8 cellular contexts compared by ENCODE assay signal in genomic region chr9:128863647-128864046, GRCh38. TPM values are rescaled to one million over a fixed set of nuclear protein-coding genes. Genes with fewer than 3 reads are reported as not detected.
DNase-seq lines count a peak whose midpoint lies in the region; ATAC-seq and TF ChIP-seq lines count a peak whose summit lies in the region.

No MANE protein-coding gene starts in this region.

- H3K4me1 Mint-ChIP-seq in WTC11: peaks cover 19% of the 10 kb centered on the region; the same call in 1 of the 2 replicates

- POLR2A ChIA-PET in WTC11 (lab: Charles Lee): no interaction called here

- H3K27me3 ChIP-seq in breast epithelium: no peaks in the 10 kb centered on the region

- no peaks in the 10 kb centered on the region for H3K36me3 ChIP-seq in breast epithelium

- no peaks in the 10 kb centered on the region for H3K4me1 ChIP-seq in breast epithelium

- intact Hi-C loops in breast epithelium (cut with DNase I; ENCODE audit: low total_unique reads): no loop called here
- intact Hi-C loops in left colon (cut with DNase I, micrococcal nuclease): loop anchor here (2.0 to 10.0 kb wide), 2 partner anchors 61 to 65 kb away; partner anchors contain the start of gene PHYHD1 (in 1 of the 2)

- H3K27ac Mint-ChIP-seq in WTC11: peak overlapping the region; percentile 53; the same call in 1 of the 2 replicates

- peak; percentile 48 for ATAC-seq in GM18498 (IDR thresholded peaks at IDR 0.05; ENCODE audit: unreplicated experiment)
- ATAC-seq in WTC11: peak; percentile 99
- ATAC-seq in left colon: peak; percentile 75
- ATAC-seq in HG03460 (IDR thresholded peaks at IDR 0.05; ENCODE audit: unreplicated experiment): no peak

- no peak overlapping the region for H3K4me3 ChIP-seq in breast epithelium

- H3K27me3 Mint-ChIP-seq in WTC11 (ENCODE audit: low read depth): no peaks in the 10 kb centered on the region

- H3K9me3 ChIP-seq in breast epithelium: no peaks in the 10 kb centered on the region

- H3K27ac ChIP-seq in breast epithelium: peak overlapping the region; percentile 21 to 81

- CTCF ChIA-PET in WTC11 (lab: Charles Lee): interaction anchor here (0.6 to 5.1 kb wide), 12 partner anchors 10 to 440 kb away, joined by 3 to 54 read pairs (median 4); partner anchors contain the start of genes PHYHD1 and SPOUT1

- H3K36me3 Mint-ChIP-seq in WTC11: no peaks in the 10 kb centered on the region

- TF ChIP-seq POLR2A in breast epithelium (IDR thresholded peaks at IDR 0.05): no peak

- no peak overlapping the region for H3K4me3 Mint-ChIP-seq in WTC11

- DNase-seq in AG08395 (ENCODE audit: low spot score): peak; percentile 82
- peak; percentile 38 for DNase-seq in MV-4-11 (lab: John Stamatoyannopoulos, UW)
- peak; percentile 95 for DNase-seq in WTC11 (ENCODE audit: low spot score)
- DNase-seq in breast epithelium (ENCODE audit: low spot score in 2 of 2): peak in 1 of 2 donors; percentile 77
- DNase-seq in left colon: peak; percentile 44 to 82
- DNase-seq in stimulated activated CD4-positive, alpha-beta T cell treated with anti-CD3 and anti-CD28 coated beads, TNF-alpha, amount 100 ng/mL, for 1 hour (ENCODE audit: low read depth in 3 of 3, low spot score in 1 of 3): peak; percentile 64 to 89 (median 74)

- H3K9me3 Mint-ChIP-seq in WTC11: no peaks in the 10 kb centered on the region

- peak; percentile 100 for TF ChIP-seq CTCF in WTC11 (IDR thresholded peaks at IDR 0.05)
- peak; percentile 89 to 93 (median 92) for TF ChIP-seq CTCF in breast epithelium (IDR thresholded peaks at IDR 0.05)

TF ChIP-seq in WTC11, 78 proteins besides CTCF, POLR2A, EP300 and RAD21:
- no peak for TF ChIP-seq NR2C2 (CRISPR knock-in tag; IDR thresholded peaks at IDR 0.05)
- peak; percentile 15; the same call in 1 of the 2 replicates for TF ChIP-seq ZNF423 (CRISPR knock-in tag; IDR thresholded peaks at IDR 0.05)
- TF ChIP-seq MAX (CRISPR knock-in tag; IDR thresholded peaks at IDR 0.05): peak; percentile 68; the same call in 1 of the 2 replicates
- peak; percentile 43; the same call in 1 of the 2 replicates for TF ChIP-seq FOXP1 (CRISPR knock-in tag; IDR thresholded peaks at IDR 0.05; ENCODE audit: borderline replicate concordance)
- TF ChIP-seq ZNF532 (CRISPR knock-in tag; IDR thresholded peaks at IDR 0.05; ENCODE audit: borderline replicate concordance): no peak

RNA-seq across cellular contexts. Expression of gene KYAT1, which starts 18.1 kb away (rescaled TPM):
- total RNA-seq in WTC11 (2021): 31.4 to 34.1 TPM (median 33.0 TPM) in 3 replicates
- total RNA-seq in breast epithelium: 1 to 10 TPM; 3.0 to 7.6 (median 7.2) TPM
- total RNA-seq in left colon: 1 to 10 TPM; 2.1 TPM

RNA-seq across cellular contexts. Expression of gene LRRC8A, which starts 18.3 kb away (rescaled TPM):
- 63.8 to 83.5 TPM (median 64.5 TPM) in 3 replicates for total RNA-seq in WTC11 (2021)
- total RNA-seq in breast epithelium: 10 to 100 TPM; 26.1 to 52.7 (median 40.6) TPM
- total RNA-seq in left colon: 10 to 100 TPM; 21.8 to 38.3 TPM

RNA-seq across cellular contexts. Expression of gene SPOUT1, which starts 34.1 kb away (rescaled TPM):
- total RNA-seq in WTC11 (2021): 76.8 to 79.3 TPM (median 77.5 TPM) in 3 replicates
- 10 to 100 TPM; 23.0 to 40.0 (median 31.5) TPM for total RNA-seq in breast epithelium
- total RNA-seq in left colon: 10 to 100 TPM; 32.3 to 33.3 TPM

RNA-seq across cellular contexts. Expression of gene ENDOG, which starts 45.3 kb away (rescaled TPM):
- total RNA-seq in WTC11 (2021) (25.8 to 28.7 TPM (median 25.8 TPM) in 3 replicates), breast epithelium (10 to 100 TPM; 25.6 to 39.7 (median 25.8) TPM), left colon (10 to 100 TPM; 46.5 to 63.0 TPM)

RNA-seq across cellular contexts. Expression of gene PHYHD1, which starts 57.1 kb away (rescaled TPM):
- 14.6 to 21.3 TPM (median 20.0 TPM) in 3 replicates for total RNA-seq in WTC11 (2021)
- 10 to 100 TPM; 24.3 to 67.0 (median 44.8) TPM for total RNA-seq in breast epithelium
- total RNA-seq in left colon: 1 to 10 TPM; 1.5 to 7.1 TPM
